Comparison of ENCODE assay signal across 20 cellular contexts in genomic region chr2:217481577-217481976, GRCh38.
"Had no signal": no experiment of that assay in that cellular context is flagged by ENCODE, and none has a peak within 500 bp of the region (broad histone marks: within the 10 kb centered on the region; RNA-seq: fewer than 3 reads in every experiment).

No MANE protein-coding gene starts in this region.

- DNase-seq: cerebellar nuclear complex; effector memory CD8-positive, alpha-beta T cell; esophagus squamous epithelium; heart left ventricle; hypothalamus; kidney glomerular epithelial cell; mammary epithelial cell; posterior cingulate gyrus; small intestine; stimulated activated CD4-positive, alpha-beta T cell treated with anti-CD3 and anti-CD28 coated beads, Interleukin-2, amount 100 ng/mL, for 48 hours; stimulated activated naive CD4-positive, alpha-beta T cell treated with Interleukin-2 at 50 U/mL for 16 hours; thyroid gland had no signal

- H3K27me3 ChIP-seq: esophagus squamous epithelium, heart left ventricle, right atrium auricular region, thyroid gland had no signal

- H3K4me1 ChIP-seq: esophagus squamous epithelium, right atrium auricular region had no signal

- H3K9me3 ChIP-seq: esophagus squamous epithelium, heart left ventricle, right atrium auricular region, thyroid gland had no signal

- H3K27ac ChIP-seq: esophagus squamous epithelium, heart left ventricle, right atrium auricular region, thyroid gland had no signal

- H3K36me3 ChIP-seq: esophagus squamous epithelium, heart left ventricle, right atrium auricular region, thyroid gland had no signal

- H3K9me3 Mint-ChIP-seq: dendritic cell treated with granulocyte-macrophage colony-stimulating factor and Interleukin-4, amounts not matched to agents 40 ng/mL and 50 ng/mL, for 4 days; effector memory CD8-positive, alpha-beta T cell; natural killer cell treated with Interleukin-12 subunit alpha and Interleukin-12 subunit beta and Interleukin-15 and Interleukin-18, amount 100 ng/mL, for 72 hours; type B pancreatic cell had no signal

- H3K27ac Mint-ChIP-seq: dendritic cell treated with granulocyte-macrophage colony-stimulating factor and Interleukin-4, amounts not matched to agents 40 ng/mL and 50 ng/mL, for 4 days; effector memory CD8-positive, alpha-beta T cell; natural killer cell treated with Interleukin-12 subunit alpha and Interleukin-12 subunit beta and Interleukin-15 and Interleukin-18, amount 100 ng/mL, for 72 hours; type B pancreatic cell had no signal

- ATAC-seq: effector memory CD8-positive, alpha-beta T cell; heart left ventricle; natural killer cell treated with Interleukin-12 subunit alpha and Interleukin-12 subunit beta and Interleukin-15 and Interleukin-18, amount 100 ng/mL, for 72 hours had no signal

- H3K27me3 Mint-ChIP-seq: effector memory CD8-positive, alpha-beta T cell; type B pancreatic cell had no signal

- FAIRE-seq: colon, frontal cortex, islet of Langerhans, small intestine, urothelium cell line had no signal

- H3K4me3 Mint-ChIP-seq: dendritic cell treated with granulocyte-macrophage colony-stimulating factor and Interleukin-4, amounts not matched to agents 40 ng/mL and 50 ng/mL, for 4 days; effector memory CD8-positive, alpha-beta T cell; natural killer cell treated with Interleukin-12 subunit alpha and Interleukin-12 subunit beta and Interleukin-15 and Interleukin-18, amount 100 ng/mL, for 72 hours; type B pancreatic cell had no signal

- H3K4me3 ChIP-seq: esophagus squamous epithelium, heart left ventricle, right atrium auricular region, thyroid gland had no signal

- H3K36me3 Mint-ChIP-seq: natural killer cell treated with Interleukin-12 subunit alpha and Interleukin-12 subunit beta and Interleukin-15 and Interleukin-18, amount 100 ng/mL, for 72 hours; type B pancreatic cell had no signal
